ENCODE assay signal across 12 cellular contexts in the genomic region with DNA sequence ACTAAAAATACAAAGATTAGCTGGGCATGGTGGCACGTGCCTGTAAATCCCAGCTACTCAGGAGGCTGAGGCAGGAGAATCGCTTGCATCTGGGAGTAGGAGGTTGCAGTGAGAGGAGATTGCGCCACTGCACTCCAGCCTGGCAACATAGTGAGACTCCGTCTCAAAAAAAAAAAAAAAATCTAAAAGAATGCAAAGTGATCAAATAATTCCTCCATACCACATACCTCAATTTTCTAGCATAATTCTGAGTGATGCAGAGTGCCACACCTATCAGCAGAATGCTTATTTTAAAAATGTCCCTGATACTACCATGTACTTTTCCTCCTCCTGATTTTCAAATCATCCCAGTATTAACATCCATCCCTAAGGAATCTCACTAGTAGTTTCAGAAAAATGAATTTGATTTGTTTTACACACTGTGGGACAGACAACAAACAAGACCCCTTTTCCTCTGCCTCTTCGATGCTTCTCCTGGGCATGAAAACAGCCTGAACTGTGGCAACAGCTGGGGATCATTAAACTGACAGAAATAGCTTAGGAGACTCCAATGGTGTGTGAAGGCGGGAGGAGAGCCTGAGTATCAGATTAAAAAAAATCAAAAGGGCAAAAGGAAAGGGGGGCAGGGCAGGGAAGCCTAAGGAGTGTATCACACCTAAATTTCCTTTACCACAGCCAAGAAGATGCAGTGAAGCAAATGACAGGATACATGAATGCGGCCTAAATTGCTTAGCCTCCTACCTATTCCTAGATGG.
DNase-seq lines count a peak whose midpoint lies in the region; ATAC-seq and TF ChIP-seq lines count a peak whose summit lies in the region.
"Had no signal": no experiment of that assay in that cellular context is flagged by ENCODE, and none has a peak within 500 bp of the region (broad histone marks: within the 10 kb centered on the region; RNA-seq: fewer than 3 reads in every experiment).

No MANE protein-coding gene starts in this region.

- peaks cover 11 to 72% of the 10 kb centered on the region in 2 donors for H3K4me1 ChIP-seq in left lung

- H3K4me3 ChIP-seq in left lung, result no peak overlapping the region
- H3K4me3 ChIP-seq: MG63 had no signal

- H3K27ac Mint-ChIP-seq in chondrocyte (ENCODE audit: unreplicated experiment), result peak overlapping the region; percentile 87

- TF ChIP-seq CTCF in chondrocyte (IDR thresholded peaks at IDR 0.05) (no peak), left lung (IDR thresholded peaks at IDR 0.05) (no peak)

- no peaks in the 10 kb centered on the region for H3K27me3 ChIP-seq in left lung
- H3K27me3 ChIP-seq: MG63 had no signal

- DNase-seq in AG08396 (ENCODE audit: low spot score) (peak; percentile 21), NCI-H2171 (lab: John Stamatoyannopoulos, UW) (peak; percentile 69), chondrocyte (ENCODE audit: low spot score) (no peak), left lung (no peak), hippocampal formation (lab: John Stamatoyannopoulos, UW) (no peak), NCI-H1436 treated with DMSO at 0.1 percent for 48 hours (lab: John Stamatoyannopoulos, UW) (no peak)
- DNase-seq: AML-193, MG63, NCI-H526 treated with DMSO at 0.1 percent for 48 hours had no signal

- H3K27ac ChIP-seq in left lung, result peak overlapping the region; percentile 21 to 51

- H3K9me3 Mint-ChIP-seq in chondrocyte (ENCODE audit: low read depth), result no peaks in the 10 kb centered on the region

- ATAC-seq in left lung (no peak), HG02763 (IDR thresholded peaks at IDR 0.05; ENCODE audit: unreplicated experiment) (no peak), GM21529 (IDR thresholded peaks at IDR 0.05; ENCODE audit: unreplicated experiment) (no peak)
- ATAC-seq: activated CD4-positive, CD25-positive, alpha-beta regulatory T cell treated with anti-CD3 and anti-CD28 coated beads, Interleukin-2, amount 50 U/mL, for 24 hours had no signal

- intact Hi-C loops in left lung (cut with DNase I), result loop anchor here in 1 of 2 donors (10.0 kb wide), 1 partner anchor 50 kb away; no protein-coding TSS in a partner anchor

- no peaks in the 10 kb centered on the region for H3K27me3 Mint-ChIP-seq in chondrocyte (ENCODE audit: low read depth)

- H3K36me3 ChIP-seq in left lung, result no peaks in the 10 kb centered on the region

- no peaks in the 10 kb centered on the region for H3K9me3 ChIP-seq in left lung
- H3K9me3 ChIP-seq: MG63 had no signal

- peaks cover 61% of the 10 kb centered on the region for H3K4me1 Mint-ChIP-seq in chondrocyte (ENCODE audit: low read depth)

- peak overlapping the region; percentile 8 for H3K4me3 Mint-ChIP-seq in chondrocyte (ENCODE audit: unreplicated experiment)

- no peaks in the 10 kb centered on the region for H3K36me3 Mint-ChIP-seq in chondrocyte (ENCODE audit: low read depth)

Comparison
In these comparisons a context has a peak if more than half of its experiments do, and no peak if none do; other contexts are left out.
1. DNase-seq: peak in AG08396 (single experiment) and NCI-H2171 (single experiment); none in chondrocyte (single experiment), left lung (0 of 2), hippocampal formation (0 of 2) and NCI-H1436 treated with DMSO at 0.1 percent for 48 hours (single experiment).